ENCODE assay signal across 1 cellular context in genomic region chr2:72147971-72148369, GRCh38.
TF ChIP-seq lines count a peak whose summit lies in the region.

No MANE protein-coding gene starts in this region.

TF ChIP-seq in endothelial cell of umbilical vein, 7 proteins besides CTCF, POLR2A, EP300 and RAD21:
- TF ChIP-seq GATA2 (IDR thresholded peaks at IDR 0.05; ENCODE audit: insufficient read depth, insufficient read length, low read depth, low read length) (no peak), POLR2AphosphoS5 (IDR thresholded peaks at IDR 0.05; ENCODE audit: insufficient read depth, low read depth, low read length) (no peak), JUN (IDR thresholded peaks at IDR 0.05; ENCODE audit: borderline replicate concordance, insufficient read depth, insufficient read length, low read depth) (no peak), EZH2 (IDR thresholded peaks at IDR 0.05; ENCODE audit: borderline replicate concordance, low read depth, low read length, severe bottlenecking) (no peak), FOS (IDR thresholded peaks at IDR 0.05; ENCODE audit: borderline replicate concordance, insufficient read depth, low read length) (no peak), MYC (IDR thresholded peaks at IDR 0.05; ENCODE audit: low read depth, low read length) (no peak)
- TF ChIP-seq, protein P1, sequence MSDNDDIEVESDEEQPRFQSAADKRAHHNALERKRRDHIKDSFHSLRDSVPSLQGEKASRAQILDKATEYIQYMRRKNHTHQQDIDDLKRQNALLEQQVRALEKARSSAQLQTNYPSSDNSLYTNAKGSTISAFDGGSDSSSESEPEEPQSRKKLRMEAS (IDR thresholded peaks at IDR 0.05; ENCODE audit: insufficient read depth, insufficient read length), result no peak
